ENCODE assay signal across 8 cellular contexts in genomic region chr5:112417931-112418358, GRCh38. TPM values are rescaled to one million over a fixed set of nuclear protein-coding genes. Genes with fewer than 3 reads are reported as not detected.
DNase-seq lines count a peak whose midpoint lies in the region; ATAC-seq, FAIRE-seq and TF ChIP-seq lines count a peak whose summit lies in the region.

No MANE protein-coding gene starts in this region.

- H2AFZ ChIP-seq in endothelial cell of umbilical vein (ENCODE audit: low read depth, low read length): peak overlapping the region; percentile 93

- no peaks in the 10 kb centered on the region for H3K36me3 ChIP-seq in endothelial cell of umbilical vein (ENCODE audit: control insufficient read depth in 2 of 2, extremely low read depth in 1 of 2, insufficient read depth in 2 of 2, low read length in 2 of 2)
- H3K36me3 ChIP-seq in stomach: no peaks in the 10 kb centered on the region

- H3K9me3 ChIP-seq in endothelial cell of umbilical vein (replicated peaks; ENCODE audit: control insufficient read depth, insufficient read depth, low read length) (no peaks in the 10 kb centered on the region), stomach (no peaks in the 10 kb centered on the region)

- H3K4me1 ChIP-seq in endothelial cell of umbilical vein (ENCODE audit: control insufficient read depth, extremely low read depth, insufficient read depth, low read length): peaks cover 14% of the 10 kb centered on the region
- peaks cover 0 to 47% (median 27%) of the 10 kb centered on the region in 4 donors for H3K4me1 ChIP-seq in stomach

- intact Hi-C loops in endothelial cell of umbilical vein (cut with micrococcal nuclease) (loop anchor here (2.0 to 10.0 kb wide), 3 partner anchors 85 to 906 kb away; partner anchors contain the start of gene STARD4), stomach (cut with DNase I; ENCODE audit: low total_unique reads) (loop anchor here (10.0 kb wide), 1 partner anchor 213 kb away; no protein-coding TSS in a partner anchor)

- 0 to 10% (median 4%) methylated on average over 14 of the region's 14 CpGs for WGBS in stomach, 5 donors

- TF ChIP-seq CTCF in VCaP (conservative IDR thresholded peaks at IDR 0.05) (no peak), endothelial cell of umbilical vein (IDR thresholded peaks at IDR 0.05; ENCODE audit: extremely low read depth in 1 of 2, insufficient read depth in 1 of 2, low read depth in 1 of 2, low read length in 2 of 2) (no peak), stomach (IDR thresholded peaks at IDR 0.05) (no peak)

- dilution Hi-C loops in endothelial cell of umbilical vein (cut with MboI; ENCODE audit: extremely low pct_ligation_motif_present, low sequenced_read_pairs): no loop called here

- peaks cover 2% of the 10 kb centered on the region for H3K79me2 ChIP-seq in endothelial cell of umbilical vein (ENCODE audit: control insufficient read depth, insufficient read depth, low read length)

- peak overlapping the region; percentile 80 to 97 (median 91) for H3K4me3 ChIP-seq in endothelial cell of umbilical vein (replicated peaks in 1 of 3; ENCODE audit: insufficient read depth in 1 of 3, low read depth in 1 of 3, low read length in 3 of 3)
- peak overlapping the region; percentile 69 to 86 (median 78) for H3K4me3 ChIP-seq in stomach

- peak overlapping the region; percentile 61 for H3K27ac ChIP-seq in VCaP
- H3K27ac ChIP-seq in endothelial cell of umbilical vein (ENCODE audit: insufficient read depth, low read depth, low read length): peak overlapping the region; percentile 39
- peak overlapping the region; percentile 83 to 96 (median 85) for H3K27ac ChIP-seq in stomach

- ATAC-seq in HG03139 (IDR thresholded peaks at IDR 0.05; ENCODE audit: unreplicated experiment): peak; percentile 38

- FAIRE-seq in endothelial cell of umbilical vein (lab: Jason Lieb, UNC): peak; percentile 83

- peak; percentile 4 for DNase-seq in activated gamma-delta T cell (lab: John Stamatoyannopoulos, UW)
- no peak for DNase-seq in activated gamma-delta T cell treated with Interleukin-2 at 50 U/mL for 16 hours
- DNase-seq in endothelial cell of umbilical vein (ENCODE audit: low read depth, low spot score): peak; percentile 80
- peak; percentile 36 for DNase-seq in mucosa of gallbladder (ENCODE audit: low spot score)
- peak; percentile 49 for DNase-seq in stomach
- DNase-seq in SIG-M5 (lab: John Stamatoyannopoulos, UW): no peak

- peak overlapping the region; percentile 94 for H3K4me2 ChIP-seq in endothelial cell of umbilical vein (ENCODE audit: insufficient read depth, low read length)

- H4K20me1 ChIP-seq in endothelial cell of umbilical vein (replicated peaks; ENCODE audit: control insufficient read depth, extremely low read depth, insufficient read depth, low read length): no peaks in the 10 kb centered on the region

- TF ChIP-seq EP300 in stomach (IDR thresholded peaks at IDR 0.05): no peak

- BruUV-seq in endothelial cell of umbilical vein (replicated peaks; lab: Mats Ljungman, UMichigan): TSS peak; percentile 19

- no peaks in the 10 kb centered on the region for H3K27me3 ChIP-seq in endothelial cell of umbilical vein (ENCODE audit: control insufficient read depth in 2 of 2, insufficient read depth in 2 of 2, low read length in 2 of 2)
- peaks cover 0 to 19% (median 7%) of the 10 kb centered on the region in 3 donors for H3K27me3 ChIP-seq in stomach

- no peaks in the 10 kb centered on the region for H3K9me1 ChIP-seq in endothelial cell of umbilical vein (replicated peaks; ENCODE audit: control insufficient read depth, extremely low read depth, insufficient read depth, low read length)

- POLR2A ChIA-PET in endothelial cell of umbilical vein (lab: Charles Lee): no interaction called here

- H3K9ac ChIP-seq in endothelial cell of umbilical vein (replicated peaks; ENCODE audit: extremely low read depth, insufficient read depth, low read length): peak overlapping the region; percentile 74

- CTCF ChIA-PET in endothelial cell of umbilical vein (lab: Charles Lee): interaction anchor here (1.0 to 7.5 kb wide), 10 partner anchors 11 to 340 kb away, joined by 3 to 230 read pairs (median 5); no protein-coding TSS in a partner anchor

- no peak for TF ChIP-seq POLR2A in endothelial cell of umbilical vein (IDR thresholded peaks at IDR 0.05; ENCODE audit: low read depth, low read length)
- TF ChIP-seq POLR2A in stomach (IDR thresholded peaks at IDR 0.05): no peak

TF ChIP-seq in endothelial cell of umbilical vein, 7 proteins besides CTCF, POLR2A, EP300 and RAD21:
- TF ChIP-seq GATA2 (IDR thresholded peaks at IDR 0.05; ENCODE audit: insufficient read depth, insufficient read length, low read depth, low read length) (peak; percentile 66), FOS (IDR thresholded peaks at IDR 0.05; ENCODE audit: borderline replicate concordance, insufficient read depth, low read length) (no peak), JUN (IDR thresholded peaks at IDR 0.05; ENCODE audit: borderline replicate concordance, insufficient read depth, insufficient read length, low read depth) (no peak)
- TF ChIP-seq, protein P1, sequence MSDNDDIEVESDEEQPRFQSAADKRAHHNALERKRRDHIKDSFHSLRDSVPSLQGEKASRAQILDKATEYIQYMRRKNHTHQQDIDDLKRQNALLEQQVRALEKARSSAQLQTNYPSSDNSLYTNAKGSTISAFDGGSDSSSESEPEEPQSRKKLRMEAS (IDR thresholded peaks at IDR 0.05; ENCODE audit: insufficient read depth, insufficient read length): no peak

RNA-seq across cellular contexts. Expression of gene EPB41L4A, which starts 1.1 kb away (rescaled TPM):
- total RNA-seq in endothelial cell of umbilical vein: 17.9 and 18.0 TPM in 2 replicates
- 4.2 and 6.0 TPM in 2 replicates for polyA plus RNA-seq in endothelial cell of umbilical vein
- 3.9 and 4.4 TPM in 2 replicates for polyA plus RNA-seq in endothelial cell of umbilical vein (2011; cell fraction: cytosol; rRNA removed)
- polyA plus RNA-seq in endothelial cell of umbilical vein (2011; cell fraction: nucleus; rRNA removed): 13.6 and 13.7 TPM in 2 replicates
- polyA plus RNA-seq in endothelial cell of umbilical vein (2012): 7.8 and 10.2 TPM in 2 replicates
- 12.5 and 21.7 TPM in 2 replicates for polyA minus RNA-seq in endothelial cell of umbilical vein
- polyA minus RNA-seq in endothelial cell of umbilical vein (2011; cell fraction: cytosol; rRNA and poly(A)+ RNA removed): 3.9 TPM
- 50.6 and 62.4 TPM in 2 replicates for polyA minus RNA-seq in endothelial cell of umbilical vein (2011; cell fraction: nucleus; rRNA and poly(A)+ RNA removed)
- 61.9 TPM for total RNA-seq in mucosa of gallbladder
- total RNA-seq in stomach: 10 to 100 TPM in 4 of 5 donors, 1 to 10 TPM in 1; 9.8 to 77.6 (median 19.3) TPM
- 1 to 10 TPM; 4.4 to 7.0 (median 5.5) TPM for polyA plus RNA-seq in stomach

Comparison
In these comparisons a context has a peak if more than half of its experiments do, and no peak if none do; other contexts are left out.
1. DNase-seq: peak in activated gamma-delta T cell (single experiment), endothelial cell of umbilical vein (single experiment), mucosa of gallbladder (single experiment) and stomach (single experiment); none in activated gamma-delta T cell treated with Interleukin-2 at 50 U/mL for 16 hours (single experiment) and SIG-M5 (single experiment).
2. Peak in every context shown above with its lines, with median percentiles within 50 percentile points of each other: H3K27ac ChIP-seq.